1 cellular context compared by ENCODE assay signal in genomic region chrX:349702-350101, GRCh38.
TF ChIP-seq lines count a peak whose summit lies in the region.

No MANE protein-coding gene starts in this region.

TF ChIP-seq in GM23338, 12 proteins besides CTCF, POLR2A, EP300 and RAD21 (continued from another document):
- TF ChIP-seq, protein P1, sequence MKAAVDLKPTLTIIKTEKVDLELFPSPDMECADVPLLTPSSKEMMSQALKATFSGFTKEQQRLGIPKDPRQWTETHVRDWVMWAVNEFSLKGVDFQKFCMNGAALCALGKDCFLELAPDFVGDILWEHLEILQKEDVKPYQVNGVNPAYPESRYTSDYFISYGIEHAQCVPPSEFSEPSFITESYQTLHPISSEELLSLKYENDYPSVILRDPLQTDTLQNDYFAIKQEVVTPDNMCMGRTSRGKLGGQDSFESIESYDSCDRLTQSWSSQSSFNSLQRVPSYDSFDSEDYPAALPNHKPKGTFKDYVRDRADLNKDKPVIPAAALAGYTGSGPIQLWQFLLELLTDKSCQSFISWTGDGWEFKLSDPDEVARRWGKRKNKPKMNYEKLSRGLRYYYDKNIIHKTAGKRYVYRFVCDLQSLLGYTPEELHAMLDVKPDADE (IDR thresholded peaks at IDR 0.05): no peak
- TF ChIP-seq CREB1 (CRISPR knock-in tag; IDR thresholded peaks at IDR 0.05; ENCODE audit: low read depth) (no peak), ZNF331 (CRISPR knock-in tag; IDR thresholded peaks at IDR 0.05; ENCODE audit: low read depth) (no peak), JUNB (IDR thresholded peaks at IDR 0.05; ENCODE audit: unreplicated experiment) (no peak), REST (IDR thresholded peaks at IDR 0.05; ENCODE audit: unreplicated experiment) (no peak), EZH2 (IDR thresholded peaks at IDR 0.05; ENCODE audit: low read depth, unreplicated experiment) (no peak), EZH2phosphoT487 (IDR thresholded peaks at IDR 0.05; ENCODE audit: unreplicated experiment) (no peak), STAT1 (IDR thresholded peaks at IDR 0.05; ENCODE audit: unreplicated experiment) (no peak), POLR2AphosphoS5 (IDR thresholded peaks at IDR 0.05; ENCODE audit: low read depth) (no peak), NANOG (IDR thresholded peaks at IDR 0.05; ENCODE audit: borderline replicate concordance) (no peak), ZNF114 (CRISPR knock-in tag; IDR thresholded peaks at IDR 0.05) (no peak)
